Comparison of ENCODE assay signal across 1 cellular context in genomic region chr16:30086291-30087140, GRCh38.
TF ChIP-seq lines count a peak whose summit lies in the region.

No MANE protein-coding gene starts in this region.

TF ChIP-seq in GM12878, 131 proteins besides CTCF, POLR2A, EP300 and RAD21:
- TF ChIP-seq IKZF1 (conservative IDR thresholded peaks at IDR 0.05) (no peak), IRF5 (IDR thresholded peaks at IDR 0.05; ENCODE audit: borderline replicate concordance) (no peak), PAX8 (IDR thresholded peaks at IDR 0.05) (no peak), NKRF (conservative IDR thresholded peaks at IDR 0.05) (no peak), RCOR1 (conservative IDR thresholded peaks at IDR 0.05; ENCODE audit: low read depth, low read length) (no peak), NR2F1 (conservative IDR thresholded peaks at IDR 0.05) (no peak), POLR2AphosphoS5 (IDR thresholded peaks at IDR 0.05; ENCODE audit: low read length) (peak; percentile 57; the same call in 1 of the 2 replicates)
